27 cellular contexts compared by ENCODE assay signal in the genomic region with DNA sequence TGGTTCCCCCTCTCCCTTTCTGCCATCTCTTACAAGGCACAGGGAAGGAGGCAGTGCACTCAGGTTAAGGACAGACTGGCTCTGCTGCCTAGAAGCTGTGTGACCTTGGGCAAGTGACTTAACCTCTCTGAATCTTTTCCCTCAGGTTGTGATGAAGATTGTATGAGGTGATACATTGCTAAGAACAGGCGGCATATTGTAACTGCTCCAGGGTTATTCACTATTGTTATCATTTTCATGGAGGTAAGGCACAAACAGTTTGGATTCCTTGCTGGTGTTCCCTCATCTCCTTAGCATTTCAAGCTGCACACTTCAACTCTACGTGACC.
DNase-seq lines count a peak whose midpoint lies in the region; ATAC-seq and TF ChIP-seq lines count a peak whose summit lies in the region.
"Had no signal": no experiment of that assay in that cellular context is flagged by ENCODE, and none has a peak within 500 bp of the region (broad histone marks: within the 10 kb centered on the region; RNA-seq: fewer than 3 reads in every experiment).

No MANE protein-coding gene starts in this region.

- peaks cover 8% of the 10 kb centered on the region for H3K36me3 Mint-ChIP-seq in T-helper 1 cell treated with Interleukin-12 subunit alpha and Interleukin-12 subunit beta and Interleukin-4 antibody, amounts not matched to agents 30 μg/mL and 1 μg/mL, for 36 hours (ENCODE audit: low read depth)
- H3K36me3 Mint-ChIP-seq in activated CD4-positive, alpha-beta memory T cell treated with anti-CD3 and anti-CD28 coated beads for 36 hours, result no peaks in the 10 kb centered on the region
- H3K36me3 Mint-ChIP-seq in glutamatergic neuron (ENCODE audit: unreplicated experiment), result peaks cover 1% of the 10 kb centered on the region
- peaks cover 0 to 2% of the 10 kb centered on the region in 2 donors for H3K36me3 Mint-ChIP-seq in stimulated activated naive B cell treated with anti-CD40 and anti-IgM and Interleukin-4, amounts not matched to agents 10 μg/mL and 1 μg/mL and 100 μg/mL, for 72 hours
- H3K36me3 Mint-ChIP-seq: type B pancreatic cell had no signal

- TF ChIP-seq POLR2A in erythroblast (IDR thresholded peaks at IDR 0.05; ENCODE audit: low read length), result no peak

- intact Hi-C loops in activated CD4-positive, alpha-beta memory T cell treated with anti-CD3 and anti-CD28 coated beads for 36 hours (cut with micrococcal nuclease), result no loop called here

- no peak overlapping the region for H3K4me3 ChIP-seq in osteoblast (ENCODE audit: insufficient read depth, low read length)
- H3K4me3 ChIP-seq: body of pancreas, esophagus squamous epithelium, heart left ventricle, left ventricle myocardium inferior, psoas muscle, SJSA1 had no signal

- H3K4me3 Mint-ChIP-seq in T-helper 1 cell treated with Interleukin-12 subunit alpha and Interleukin-12 subunit beta and Interleukin-4 antibody, amounts not matched to agents 30 μg/mL and 1 μg/mL, for 36 hours, result no peak overlapping the region
- no peak overlapping the region for H3K4me3 Mint-ChIP-seq in activated CD4-positive, alpha-beta memory T cell treated with anti-CD3 and anti-CD28 coated beads for 36 hours
- H3K4me3 Mint-ChIP-seq in glutamatergic neuron (ENCODE audit: unreplicated experiment), result no peak overlapping the region
- no peak overlapping the region for H3K4me3 Mint-ChIP-seq in stimulated activated naive B cell treated with anti-CD40 and anti-IgM and Interleukin-4, amounts not matched to agents 10 μg/mL and 1 μg/mL and 100 μg/mL, for 72 hours
- H3K4me3 Mint-ChIP-seq: activated CD8-positive, alpha-beta T cell treated with anti-CD3 and anti-CD28 coated beads for 36 hours; activated naive CD4-positive, alpha-beta T cell treated with anti-CD3 and anti-CD28 coated beads, Interleukin-2, amount 10 ng/mL, durations not matched to agents 7 days and 5 days; type B pancreatic cell had no signal

- peak overlapping the region; percentile 45 for H3K27ac Mint-ChIP-seq in T-helper 1 cell treated with Interleukin-12 subunit alpha and Interleukin-12 subunit beta and Interleukin-4 antibody, amounts not matched to agents 30 μg/mL and 1 μg/mL, for 36 hours
- H3K27ac Mint-ChIP-seq in activated CD4-positive, alpha-beta memory T cell treated with anti-CD3 and anti-CD28 coated beads for 36 hours, result peak overlapping the region; percentile 31
- H3K27ac Mint-ChIP-seq in glutamatergic neuron (ENCODE audit: unreplicated experiment), result peak overlapping the region; percentile 82
- peak overlapping the region; percentile 95 for H3K27ac Mint-ChIP-seq in stimulated activated naive B cell treated with anti-CD40 and anti-IgM and Interleukin-4, amounts not matched to agents 10 μg/mL and 1 μg/mL and 100 μg/mL, for 72 hours
- H3K27ac Mint-ChIP-seq: activated CD8-positive, alpha-beta T cell treated with anti-CD3 and anti-CD28 coated beads for 36 hours; activated naive CD4-positive, alpha-beta T cell treated with anti-CD3 and anti-CD28 coated beads, Interleukin-2, amount 10 ng/mL, durations not matched to agents 7 days and 5 days had no signal

- no peaks in the 10 kb centered on the region for H3K4me1 ChIP-seq in osteoblast (ENCODE audit: insufficient read depth, low read length)
- H3K4me1 ChIP-seq: foreskin keratinocyte, psoas muscle had no signal

- POLR2A ChIA-PET in activated CD4-positive, alpha-beta memory T cell treated with anti-CD3 and anti-CD28 coated beads for 36 hours (lab: Charles Lee), result no interaction called here

- no peak overlapping the region for H3K4me2 ChIP-seq in osteoblast (ENCODE audit: insufficient read depth, low read length)
- H3K4me2 ChIP-seq: KMS-11 had no signal

- H2AFZ ChIP-seq in osteoblast (ENCODE audit: low read length), result no peak overlapping the region

- ATAC-seq in stimulated activated naive B cell treated with anti-CD40 and anti-IgM and Interleukin-4, amounts not matched to agents 10 μg/mL and 1 μg/mL and 100 μg/mL, for 72 hours (replicated peaks), result no peak
- no peak for ATAC-seq in HG02571 (IDR thresholded peaks at IDR 0.05; ENCODE audit: unreplicated experiment)
- ATAC-seq: activated CD4-positive, CD25-positive, alpha-beta regulatory T cell treated with anti-CD3 and anti-CD28 coated beads, Interleukin-2, amount 50 U/mL, for 24 hours; activated CD8-positive, alpha-beta T cell treated with anti-CD3 and anti-CD28 coated beads for 36 hours; body of pancreas; foreskin keratinocyte; psoas muscle had no signal

- H3K27ac ChIP-seq in osteoblast (ENCODE audit: low read depth, low read length), result no peak overlapping the region
- H3K27ac ChIP-seq: 22Rv1, body of pancreas, esophagus squamous epithelium, foreskin keratinocyte, heart left ventricle, KMS-11, left ventricle myocardium inferior, psoas muscle, SJSA1 had no signal

- H3K9me3 ChIP-seq in osteoblast (ENCODE audit: low read depth, low read length), result no peaks in the 10 kb centered on the region
- H3K9me3 ChIP-seq: body of pancreas, esophagus squamous epithelium, heart left ventricle, left ventricle myocardium inferior, psoas muscle, SJSA1 had no signal

- no peaks in the 10 kb centered on the region for H4K20me1 ChIP-seq in osteoblast (ENCODE audit: insufficient read depth, low read length)

- H3K4me1 Mint-ChIP-seq in T-helper 1 cell treated with Interleukin-12 subunit alpha and Interleukin-12 subunit beta and Interleukin-4 antibody, amounts not matched to agents 30 μg/mL and 1 μg/mL, for 36 hours (ENCODE audit: low read depth), result peaks cover 26% of the 10 kb centered on the region
- H3K4me1 Mint-ChIP-seq in activated CD4-positive, alpha-beta memory T cell treated with anti-CD3 and anti-CD28 coated beads for 36 hours (ENCODE audit: low read depth), result peaks cover 42% of the 10 kb centered on the region
- H3K4me1 Mint-ChIP-seq in glutamatergic neuron (ENCODE audit: low read depth, unreplicated experiment), result peaks cover 43% of the 10 kb centered on the region
- H3K4me1 Mint-ChIP-seq in stimulated activated naive B cell treated with anti-CD40 and anti-IgM and Interleukin-4, amounts not matched to agents 10 μg/mL and 1 μg/mL and 100 μg/mL, for 72 hours, result peaks cover 53 to 96% of the 10 kb centered on the region in 2 donors

- H3K79me2 ChIP-seq in osteoblast (ENCODE audit: insufficient read depth, low read length), result no peaks in the 10 kb centered on the region

- TF ChIP-seq CTCF in glutamatergic neuron (IDR thresholded peaks at IDR 0.05; ENCODE audit: partially characterized antibody, unreplicated experiment), result no peak
- TF ChIP-seq CTCF in osteoblast (IDR thresholded peaks at IDR 0.05; ENCODE audit: extremely low read depth, low read depth, low read length), result no peak

- peaks cover 3% of the 10 kb centered on the region for H3K9me3 Mint-ChIP-seq in T-helper 1 cell treated with Interleukin-12 subunit alpha and Interleukin-12 subunit beta and Interleukin-4 antibody, amounts not matched to agents 30 μg/mL and 1 μg/mL, for 36 hours
- H3K9me3 Mint-ChIP-seq in activated CD4-positive, alpha-beta memory T cell treated with anti-CD3 and anti-CD28 coated beads for 36 hours, result no peaks in the 10 kb centered on the region
- peaks cover 24% of the 10 kb centered on the region for H3K9me3 Mint-ChIP-seq in glutamatergic neuron (ENCODE audit: unreplicated experiment)
- H3K9me3 Mint-ChIP-seq in stimulated activated naive B cell treated with anti-CD40 and anti-IgM and Interleukin-4, amounts not matched to agents 10 μg/mL and 1 μg/mL and 100 μg/mL, for 72 hours, result peaks cover 0 to 1% of the 10 kb centered on the region in 2 donors
- H3K9me3 Mint-ChIP-seq: activated CD8-positive, alpha-beta T cell treated with anti-CD3 and anti-CD28 coated beads for 36 hours; activated naive CD4-positive, alpha-beta T cell treated with anti-CD3 and anti-CD28 coated beads, Interleukin-2, amount 10 ng/mL, durations not matched to agents 7 days and 5 days; type B pancreatic cell had no signal

- DNase-seq in T-helper 1 cell, result no peak
- DNase-seq in activated CD4-positive, alpha-beta memory T cell treated with anti-CD3 and anti-CD28 coated beads for 36 hours, result no peak
- DNase-seq in glutamatergic neuron, result no peak
- no peak for DNase-seq in stimulated activated naive B cell treated with anti-CD40 and anti-IgM and Interleukin-4, amounts not matched to agents 10 μg/mL and 1 μg/mL and 100 μg/mL, for 72 hours
- DNase-seq in erythroblast (lab: John Stamatoyannopoulos, UW), result no peak
- DNase-seq in osteoblast (ENCODE audit: insufficient read length, low spot score, missing footprints), result no peak
- DNase-seq: activated CD8-positive, alpha-beta T cell treated with anti-CD3 and anti-CD28 coated beads for 36 hours; activated naive CD4-positive, alpha-beta T cell treated with anti-CD3 and anti-CD28 coated beads, Interleukin-2, amount 10 ng/mL, durations not matched to agents 7 days and 5 days; body of pancreas; dermis blood vessel endothelial cell; esophagus squamous epithelium; foreskin keratinocyte; GOT3; left ventricle myocardium inferior; NCI-H146; NCI-H2107; NCI-H345; psoas muscle; stimulated activated CD4-positive, alpha-beta T cell treated with anti-CD3 and anti-CD28 coated beads, Interleukin-4, amount 100 ng/mL, for 24 hours had no signal

- H3K27me3 ChIP-seq in osteoblast (ENCODE audit: insufficient read depth, low read length), result no peaks in the 10 kb centered on the region
- H3K27me3 ChIP-seq: body of pancreas, esophagus squamous epithelium, foreskin keratinocyte, heart left ventricle, SJSA1 had no signal

- no peaks in the 10 kb centered on the region for H3K36me3 ChIP-seq in osteoblast (ENCODE audit: insufficient read depth, low read length)
- H3K36me3 ChIP-seq: esophagus squamous epithelium, heart left ventricle, left ventricle myocardium inferior, SJSA1 had no signal

- peaks cover 4% of the 10 kb centered on the region for H3K27me3 Mint-ChIP-seq in T-helper 1 cell treated with Interleukin-12 subunit alpha and Interleukin-12 subunit beta and Interleukin-4 antibody, amounts not matched to agents 30 μg/mL and 1 μg/mL, for 36 hours (ENCODE audit: low read depth)
- H3K27me3 Mint-ChIP-seq in activated CD4-positive, alpha-beta memory T cell treated with anti-CD3 and anti-CD28 coated beads for 36 hours, result no peaks in the 10 kb centered on the region
- H3K27me3 Mint-ChIP-seq in glutamatergic neuron (ENCODE audit: unreplicated experiment), result peaks cover 15% of the 10 kb centered on the region
- no peaks in the 10 kb centered on the region for H3K27me3 Mint-ChIP-seq in stimulated activated naive B cell treated with anti-CD40 and anti-IgM and Interleukin-4, amounts not matched to agents 10 μg/mL and 1 μg/mL and 100 μg/mL, for 72 hours
- H3K27me3 Mint-ChIP-seq: activated CD8-positive, alpha-beta T cell treated with anti-CD3 and anti-CD28 coated beads for 36 hours had no signal

- CTCF ChIA-PET in activated CD4-positive, alpha-beta memory T cell treated with anti-CD3 and anti-CD28 coated beads for 36 hours (lab: Charles Lee), result no interaction called here

Comparison
In these comparisons a context has a peak if more than half of its experiments do, and no peak if none do; other contexts are left out.
1. H3K27ac Mint-ChIP-seq: peak in every context shown above with its lines; median percentile 95 in stimulated activated naive B cell treated with anti-CD40 and anti-IgM and Interleukin-4, amounts not matched to agents 10 μg/mL and 1 μg/mL and 100 μg/mL, for 72 hours; 82 in glutamatergic neuron; 45 in T-helper 1 cell treated with Interleukin-12 subunit alpha and Interleukin-12 subunit beta and Interleukin-4 antibody, amounts not matched to agents 30 μg/mL and 1 μg/mL, for 36 hours; 31 in activated CD4-positive, alpha-beta memory T cell treated with anti-CD3 and anti-CD28 coated beads for 36 hours.